In the genomic region with DNA sequence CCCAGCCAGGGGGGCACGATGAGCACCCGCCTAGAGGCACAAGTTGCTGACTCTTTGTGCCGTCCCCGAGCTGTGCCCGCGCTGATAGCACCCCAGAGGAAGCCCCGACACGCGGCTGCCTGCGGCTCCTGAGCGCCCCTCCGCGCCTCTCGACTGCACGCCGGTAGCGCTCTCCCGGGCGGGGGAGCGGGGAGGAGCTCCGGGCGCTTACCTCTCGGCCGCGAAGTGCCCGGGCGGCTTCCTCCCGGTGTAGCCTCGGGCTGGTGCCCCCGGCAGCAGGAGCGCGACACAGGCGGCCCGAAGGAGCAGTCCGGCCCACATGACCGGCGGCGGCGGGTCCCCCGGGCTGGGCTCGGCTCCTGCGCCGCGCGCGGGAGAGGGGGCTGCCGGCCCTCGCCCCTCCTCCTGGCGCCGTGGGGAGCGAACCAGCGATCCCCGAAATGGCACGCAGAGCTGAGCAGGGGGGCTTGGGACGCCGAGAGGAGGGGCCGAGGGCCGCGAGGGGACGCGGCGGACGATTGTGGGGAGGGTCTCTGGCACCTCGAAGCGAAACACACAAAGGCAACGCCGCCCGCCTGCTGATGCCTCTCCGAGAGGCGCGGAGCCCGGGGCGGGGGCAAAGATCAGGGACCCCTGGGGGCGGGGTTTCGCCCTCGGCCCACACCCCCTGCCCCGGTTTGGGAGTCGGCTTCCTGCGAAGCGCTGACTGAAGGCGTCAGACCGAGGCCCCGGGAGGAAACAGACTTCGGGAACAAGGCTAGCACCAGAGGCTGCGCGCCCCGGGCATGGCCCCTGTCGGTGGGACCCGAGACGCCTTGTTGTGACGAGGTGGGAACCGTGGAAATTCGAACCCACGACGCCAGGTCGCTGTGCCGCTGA, we compare ENCODE assay signal across 1 cellular context.
A peak's percentile ranks its signal among the peaks of the same experiment; 100 is the strongest.
TF ChIP-seq lines count a peak whose summit lies in the region.

A gene with protein sequence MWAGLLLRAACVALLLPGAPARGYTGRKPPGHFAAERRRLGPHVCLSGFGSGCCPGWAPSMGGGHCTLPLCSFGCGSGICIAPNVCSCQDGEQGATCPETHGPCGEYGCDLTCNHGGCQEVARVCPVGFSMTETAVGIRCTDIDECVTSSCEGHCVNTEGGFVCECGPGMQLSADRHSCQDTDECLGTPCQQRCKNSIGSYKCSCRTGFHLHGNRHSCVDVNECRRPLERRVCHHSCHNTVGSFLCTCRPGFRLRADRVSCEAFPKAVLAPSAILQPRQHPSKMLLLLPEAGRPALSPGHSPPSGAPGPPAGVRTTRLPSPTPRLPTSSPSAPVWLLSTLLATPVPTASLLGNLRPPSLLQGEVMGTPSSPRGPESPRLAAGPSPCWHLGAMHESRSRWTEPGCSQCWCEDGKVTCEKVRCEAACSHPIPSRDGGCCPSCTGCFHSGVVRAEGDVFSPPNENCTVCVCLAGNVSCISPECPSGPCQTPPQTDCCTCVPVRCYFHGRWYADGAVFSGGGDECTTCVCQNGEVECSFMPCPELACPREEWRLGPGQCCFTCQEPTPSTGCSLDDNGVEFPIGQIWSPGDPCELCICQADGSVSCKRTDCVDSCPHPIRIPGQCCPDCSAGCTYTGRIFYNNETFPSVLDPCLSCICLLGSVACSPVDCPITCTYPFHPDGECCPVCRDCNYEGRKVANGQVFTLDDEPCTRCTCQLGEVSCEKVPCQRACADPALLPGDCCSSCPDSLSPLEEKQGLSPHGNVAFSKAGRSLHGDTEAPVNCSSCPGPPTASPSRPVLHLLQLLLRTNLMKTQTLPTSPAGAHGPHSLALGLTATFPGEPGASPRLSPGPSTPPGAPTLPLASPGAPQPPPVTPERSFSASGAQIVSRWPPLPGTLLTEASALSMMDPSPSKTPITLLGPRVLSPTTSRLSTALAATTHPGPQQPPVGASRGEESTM (minus strand): TSS at position 600 of the 879 bp plus-strand sequence. CDS start 279 bp downstream, at position 321.

TF ChIP-seq in HepG2, 621 proteins besides CTCF, POLR2A, EP300 and RAD21 (continued from another document and continues in another):
- TF ChIP-seq, protein P1, sequence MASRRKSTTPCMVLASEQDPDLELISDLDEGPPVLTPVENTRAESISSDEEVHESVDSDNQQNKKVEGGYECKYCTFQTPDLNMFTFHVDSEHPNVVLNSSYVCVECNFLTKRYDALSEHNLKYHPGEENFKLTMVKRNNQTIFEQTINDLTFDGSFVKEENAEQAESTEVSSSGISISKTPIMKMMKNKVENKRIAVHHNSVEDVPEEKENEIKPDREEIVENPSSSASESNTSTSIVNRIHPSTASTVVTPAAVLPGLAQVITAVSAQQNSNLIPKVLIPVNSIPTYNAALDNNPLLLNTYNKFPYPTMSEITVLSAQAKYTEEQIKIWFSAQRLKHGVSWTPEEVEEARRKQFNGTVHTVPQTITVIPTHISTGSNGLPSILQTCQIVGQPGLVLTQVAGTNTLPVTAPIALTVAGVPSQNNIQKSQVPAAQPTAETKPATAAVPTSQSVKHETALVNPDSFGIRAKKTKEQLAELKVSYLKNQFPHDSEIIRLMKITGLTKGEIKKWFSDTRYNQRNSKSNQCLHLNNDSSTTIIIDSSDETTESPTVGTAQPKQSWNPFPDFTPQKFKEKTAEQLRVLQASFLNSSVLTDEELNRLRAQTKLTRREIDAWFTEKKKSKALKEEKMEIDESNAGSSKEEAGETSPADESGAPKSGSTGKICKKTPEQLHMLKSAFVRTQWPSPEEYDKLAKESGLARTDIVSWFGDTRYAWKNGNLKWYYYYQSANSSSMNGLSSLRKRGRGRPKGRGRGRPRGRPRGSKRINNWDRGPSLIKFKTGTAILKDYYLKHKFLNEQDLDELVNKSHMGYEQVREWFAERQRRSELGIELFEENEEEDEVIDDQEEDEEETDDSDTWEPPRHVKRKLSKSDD (CRISPR knock-in tag; IDR thresholded peaks at IDR 0.05; ENCODE audit: low read depth): no peak
- TF ChIP-seq, protein P2, sequence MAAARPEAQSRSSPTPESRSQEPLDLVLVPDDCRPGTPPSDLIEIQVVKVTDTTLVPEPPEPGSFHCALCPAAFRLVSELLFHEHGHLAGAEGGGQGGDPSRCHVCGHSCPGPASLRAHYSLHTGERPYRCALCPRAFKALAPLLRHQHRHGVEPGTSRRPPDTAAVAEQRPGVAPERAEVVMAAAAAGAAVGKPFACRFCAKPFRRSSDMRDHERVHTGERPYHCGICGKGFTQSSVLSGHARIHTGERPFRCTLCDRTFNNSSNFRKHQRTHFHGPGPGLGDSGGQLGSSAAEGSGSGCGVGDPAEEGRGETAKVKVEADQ (CRISPR knock-in tag; IDR thresholded peaks at IDR 0.05; ENCODE audit: borderline replicate concordance): no peak; the same call in 1 of the 2 replicates
- TF ChIP-seq HNRNPK (IDR thresholded peaks at IDR 0.05; ENCODE audit: low read depth, low read length, poor library complexity, severe bottlenecking): peak; percentile 71
- TF ChIP-seq, protein P3, sequence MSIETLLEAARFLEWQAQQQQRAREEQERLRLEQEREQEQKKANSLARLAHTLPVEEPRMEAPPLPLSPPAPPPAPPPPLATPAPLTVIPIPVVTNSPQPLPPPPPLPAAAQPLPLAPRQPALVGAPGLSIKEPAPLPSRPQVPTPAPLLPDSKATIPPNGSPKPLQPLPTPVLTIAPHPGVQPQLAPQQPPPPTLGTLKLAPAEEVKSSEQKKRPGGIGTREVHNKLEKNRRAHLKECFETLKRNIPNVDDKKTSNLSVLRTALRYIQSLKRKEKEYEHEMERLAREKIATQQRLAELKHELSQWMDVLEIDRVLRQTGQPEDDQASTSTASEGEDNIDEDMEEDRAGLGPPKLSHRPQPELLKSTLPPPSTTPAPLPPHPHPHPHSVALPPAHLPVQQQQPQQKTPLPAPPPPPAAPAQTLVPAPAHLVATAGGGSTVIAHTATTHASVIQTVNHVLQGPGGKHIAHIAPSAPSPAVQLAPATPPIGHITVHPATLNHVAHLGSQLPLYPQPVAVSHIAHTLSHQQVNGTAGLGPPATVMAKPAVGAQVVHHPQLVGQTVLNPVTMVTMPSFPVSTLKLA (IDR thresholded peaks at IDR 0.05): no peak
- no peak for TF ChIP-seq FOXK2 (IDR thresholded peaks at IDR 0.05)
- no peak for TF ChIP-seq HNRNPH1 (optimal IDR thresholded peaks at IDR 0.05; ENCODE audit: low read depth, low read length)
- peak; percentile 46 for TF ChIP-seq CBFB (CRISPR knock-in tag; IDR thresholded peaks at IDR 0.05)
- TF ChIP-seq, protein P4, sequence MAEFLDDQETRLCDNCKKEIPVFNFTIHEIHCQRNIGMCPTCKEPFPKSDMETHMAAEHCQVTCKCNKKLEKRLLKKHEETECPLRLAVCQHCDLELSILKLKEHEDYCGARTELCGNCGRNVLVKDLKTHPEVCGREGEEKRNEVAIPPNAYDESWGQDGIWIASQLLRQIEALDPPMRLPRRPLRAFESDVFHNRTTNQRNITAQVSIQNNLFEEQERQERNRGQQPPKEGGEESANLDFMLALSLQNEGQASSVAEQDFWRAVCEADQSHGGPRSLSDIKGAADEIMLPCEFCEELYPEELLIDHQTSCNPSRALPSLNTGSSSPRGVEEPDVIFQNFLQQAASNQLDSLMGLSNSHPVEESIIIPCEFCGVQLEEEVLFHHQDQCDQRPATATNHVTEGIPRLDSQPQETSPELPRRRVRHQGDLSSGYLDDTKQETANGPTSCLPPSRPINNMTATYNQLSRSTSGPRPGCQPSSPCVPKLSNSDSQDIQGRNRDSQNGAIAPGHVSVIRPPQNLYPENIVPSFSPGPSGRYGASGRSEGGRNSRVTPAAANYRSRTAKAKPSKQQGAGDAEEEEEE (CRISPR knock-in tag; IDR thresholded peaks at IDR 0.05; ENCODE audit: borderline replicate concordance): no peak
- TF ChIP-seq, protein P5, sequence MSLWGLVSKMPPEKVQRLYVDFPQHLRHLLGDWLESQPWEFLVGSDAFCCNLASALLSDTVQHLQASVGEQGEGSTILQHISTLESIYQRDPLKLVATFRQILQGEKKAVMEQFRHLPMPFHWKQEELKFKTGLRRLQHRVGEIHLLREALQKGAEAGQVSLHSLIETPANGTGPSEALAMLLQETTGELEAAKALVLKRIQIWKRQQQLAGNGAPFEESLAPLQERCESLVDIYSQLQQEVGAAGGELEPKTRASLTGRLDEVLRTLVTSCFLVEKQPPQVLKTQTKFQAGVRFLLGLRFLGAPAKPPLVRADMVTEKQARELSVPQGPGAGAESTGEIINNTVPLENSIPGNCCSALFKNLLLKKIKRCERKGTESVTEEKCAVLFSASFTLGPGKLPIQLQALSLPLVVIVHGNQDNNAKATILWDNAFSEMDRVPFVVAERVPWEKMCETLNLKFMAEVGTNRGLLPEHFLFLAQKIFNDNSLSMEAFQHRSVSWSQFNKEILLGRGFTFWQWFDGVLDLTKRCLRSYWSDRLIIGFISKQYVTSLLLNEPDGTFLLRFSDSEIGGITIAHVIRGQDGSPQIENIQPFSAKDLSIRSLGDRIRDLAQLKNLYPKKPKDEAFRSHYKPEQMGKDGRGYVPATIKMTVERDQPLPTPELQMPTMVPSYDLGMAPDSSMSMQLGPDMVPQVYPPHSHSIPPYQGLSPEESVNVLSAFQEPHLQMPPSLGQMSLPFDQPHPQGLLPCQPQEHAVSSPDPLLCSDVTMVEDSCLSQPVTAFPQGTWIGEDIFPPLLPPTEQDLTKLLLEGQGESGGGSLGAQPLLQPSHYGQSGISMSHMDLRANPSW (CRISPR knock-in tag; IDR thresholded peaks at IDR 0.05; ENCODE audit: borderline replicate concordance): peak; percentile 70; the same call in 1 of the 2 replicates
- TF ChIP-seq MZF1 (CRISPR knock-in tag; IDR thresholded peaks at IDR 0.05; ENCODE audit: borderline replicate concordance): no peak
- TF ChIP-seq, protein P6, sequence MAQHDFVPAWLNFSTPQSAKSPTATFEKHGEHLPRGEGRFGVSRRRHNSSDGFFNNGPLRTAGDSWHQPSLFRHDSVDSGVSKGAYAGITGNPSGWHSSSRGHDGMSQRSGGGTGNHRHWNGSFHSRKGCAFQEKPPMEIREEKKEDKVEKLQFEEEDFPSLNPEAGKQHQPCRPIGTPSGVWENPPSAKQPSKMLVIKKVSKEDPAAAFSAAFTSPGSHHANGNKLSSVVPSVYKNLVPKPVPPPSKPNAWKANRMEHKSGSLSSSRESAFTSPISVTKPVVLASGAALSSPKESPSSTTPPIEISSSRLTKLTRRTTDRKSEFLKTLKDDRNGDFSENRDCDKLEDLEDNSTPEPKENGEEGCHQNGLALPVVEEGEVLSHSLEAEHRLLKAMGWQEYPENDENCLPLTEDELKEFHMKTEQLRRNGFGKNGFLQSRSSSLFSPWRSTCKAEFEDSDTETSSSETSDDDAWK (CRISPR knock-in tag; IDR thresholded peaks at IDR 0.05): no peak
- TF ChIP-seq, protein P7, sequence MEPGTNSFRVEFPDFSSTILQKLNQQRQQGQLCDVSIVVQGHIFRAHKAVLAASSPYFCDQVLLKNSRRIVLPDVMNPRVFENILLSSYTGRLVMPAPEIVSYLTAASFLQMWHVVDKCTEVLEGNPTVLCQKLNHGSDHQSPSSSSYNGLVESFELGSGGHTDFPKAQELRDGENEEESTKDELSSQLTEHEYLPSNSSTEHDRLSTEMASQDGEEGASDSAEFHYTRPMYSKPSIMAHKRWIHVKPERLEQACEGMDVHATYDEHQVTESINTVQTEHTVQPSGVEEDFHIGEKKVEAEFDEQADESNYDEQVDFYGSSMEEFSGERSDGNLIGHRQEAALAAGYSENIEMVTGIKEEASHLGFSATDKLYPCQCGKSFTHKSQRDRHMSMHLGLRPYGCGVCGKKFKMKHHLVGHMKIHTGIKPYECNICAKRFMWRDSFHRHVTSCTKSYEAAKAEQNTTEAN (CRISPR knock-in tag; conservative IDR thresholded peaks at IDR 0.05): no peak
- no peak for TF ChIP-seq CENPX (CRISPR knock-in tag; IDR thresholded peaks at IDR 0.05)
- TF ChIP-seq, protein P8, sequence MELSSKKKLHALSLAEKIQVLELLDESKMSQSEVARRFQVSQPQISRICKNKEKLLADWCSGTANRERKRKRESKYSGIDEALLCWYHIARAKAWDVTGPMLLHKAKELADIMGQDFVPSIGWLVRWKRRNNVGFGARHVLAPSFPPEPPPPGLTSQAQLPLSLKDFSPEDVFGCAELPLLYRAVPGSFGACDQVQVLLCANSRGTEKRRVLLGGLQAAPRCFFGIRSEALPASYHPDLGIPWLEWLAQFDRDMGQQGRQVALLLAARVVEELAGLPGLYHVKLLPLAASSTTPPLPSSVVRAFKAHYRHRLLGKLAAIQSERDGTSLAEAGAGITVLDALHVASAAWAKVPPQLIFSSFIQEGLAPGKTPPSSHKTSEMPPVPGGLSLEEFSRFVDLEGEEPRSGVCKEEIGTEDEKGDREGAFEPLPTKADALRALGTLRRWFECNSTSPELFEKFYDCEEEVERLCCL (CRISPR knock-in tag; IDR thresholded peaks at IDR 0.05; ENCODE audit: borderline replicate concordance): no peak
- TF ChIP-seq ZNF564 (CRISPR knock-in tag; IDR thresholded peaks at IDR 0.05): peak; percentile 79
- peak; percentile 60 for TF ChIP-seq ZSCAN21 (CRISPR knock-in tag; IDR thresholded peaks at IDR 0.05; ENCODE audit: borderline replicate concordance)
- TF ChIP-seq, protein P9, sequence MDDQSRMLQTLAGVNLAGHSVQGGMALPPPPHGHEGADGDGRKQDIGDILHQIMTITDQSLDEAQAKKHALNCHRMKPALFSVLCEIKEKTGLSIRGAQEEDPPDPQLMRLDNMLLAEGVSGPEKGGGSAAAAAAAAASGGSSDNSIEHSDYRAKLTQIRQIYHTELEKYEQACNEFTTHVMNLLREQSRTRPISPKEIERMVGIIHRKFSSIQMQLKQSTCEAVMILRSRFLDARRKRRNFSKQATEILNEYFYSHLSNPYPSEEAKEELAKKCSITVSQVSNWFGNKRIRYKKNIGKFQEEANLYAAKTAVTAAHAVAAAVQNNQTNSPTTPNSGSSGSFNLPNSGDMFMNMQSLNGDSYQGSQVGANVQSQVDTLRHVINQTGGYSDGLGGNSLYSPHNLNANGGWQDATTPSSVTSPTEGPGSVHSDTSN (CRISPR knock-in tag; IDR thresholded peaks at IDR 0.05; ENCODE audit: borderline replicate concordance): no peak
- 0 out of 2 replicates have a peak, but pooled peaks have one; percentile 37 for TF ChIP-seq SRY (CRISPR knock-in tag; IDR thresholded peaks at IDR 0.05)
- TF ChIP-seq NFE2L2 (IDR thresholded peaks at IDR 0.05; ENCODE audit: low read length): no peak
- peak; percentile 61; the same call in 1 of the 2 replicates for TF ChIP-seq ERF (CRISPR knock-in tag; IDR thresholded peaks at IDR 0.05)
- TF ChIP-seq, protein P10, sequence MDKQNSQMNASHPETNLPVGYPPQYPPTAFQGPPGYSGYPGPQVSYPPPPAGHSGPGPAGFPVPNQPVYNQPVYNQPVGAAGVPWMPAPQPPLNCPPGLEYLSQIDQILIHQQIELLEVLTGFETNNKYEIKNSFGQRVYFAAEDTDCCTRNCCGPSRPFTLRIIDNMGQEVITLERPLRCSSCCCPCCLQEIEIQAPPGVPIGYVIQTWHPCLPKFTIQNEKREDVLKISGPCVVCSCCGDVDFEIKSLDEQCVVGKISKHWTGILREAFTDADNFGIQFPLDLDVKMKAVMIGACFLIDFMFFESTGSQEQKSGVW (CRISPR knock-in tag; IDR thresholded peaks at IDR 0.05; ENCODE audit: borderline replicate concordance): peak; percentile 53; the same call in 1 of the 2 replicates
- TF ChIP-seq FOXJ3 (CRISPR knock-in tag; IDR thresholded peaks at IDR 0.05; ENCODE audit: borderline replicate concordance): peak; percentile 32; the same call in 1 of the 2 replicates
- TF ChIP-seq ZNF761 (CRISPR knock-in tag; conservative IDR thresholded peaks at IDR 0.05): no peak
- TF ChIP-seq MXD4 (CRISPR knock-in tag; IDR thresholded peaks at IDR 0.05): peak; percentile 71
